In genomic region chr17:28645576-28645939, GRCh38 we compare ENCODE assay signal across 8 cellular contexts. TPM values are rescaled to one million over a fixed set of nuclear protein-coding genes. Genes with fewer than 3 reads are reported as not detected.
DNase-seq lines count a peak whose midpoint lies in the region; ATAC-seq, FAIRE-seq and TF ChIP-seq lines count a peak whose summit lies in the region.

No MANE protein-coding gene starts in this region.

- TF ChIP-seq RAD21 in H1 (IDR thresholded peaks at IDR 0.05 in 1 of 2, conservative IDR thresholded peaks at IDR 0.05 in 1 of 2; ENCODE audit: low read depth in 2 of 2, low read length in 2 of 2): no peak

- H3K14ac ChIP-seq in H1 (ENCODE audit: insufficient read length) (no peak overlapping the region), neuronal stem cell (ENCODE audit: low read length) (no peak overlapping the region)

- POLR2A ChIA-PET in CD4-positive, alpha-beta T cell (lab: Charles Lee): interaction anchor here (0.6 to 8.1 kb wide), 18 partner anchors 10 to 649 kb away, joined by 3 to 115 read pairs (median 6); partner anchors contain the start of genes ALDOC, IFT20, NEK8 and NUFIP2
- POLR2A ChIA-PET in H1 (lab: Charles Lee; ENCODE audit: partially characterized antibody): interaction anchor here (0.7 to 4.7 kb wide), 21 partner anchors 10 to 79 kb away, joined by 3 to 55 read pairs (median 6); partner anchors contain the start of genes ALDOC, PROCA1, RPL23A and SDF2

- H3K4me1 Mint-ChIP-seq in CD4-positive, alpha-beta T cell (ENCODE audit: low read depth): peaks cover 38% of the 10 kb centered on the region

- 71% methylated on average over 8 of the region's 8 CpGs; no CpG with 5 or more reads in 1 of the 2 experiments for WGBS in H1 (ENCODE audit: extremely low coverage in 1 of 2, insufficient coverage in 1 of 2, insufficient read length in 1 of 2, insufficient replicate concordance in 2 of 2, low coverage in 1 of 2, low lambda C conversion rate in 2 of 2, missing lambda C conversion rate in 1 of 2), 2 experiments
- no CpG with 5 or more reads among the region's 8 CpGs for WGBS in neuronal stem cell (ENCODE audit: extremely low coverage in 2 of 2, insufficient read length in 2 of 2, insufficient replicate concordance in 1 of 2), 2 donors

- H2BK120ac ChIP-seq in H1 (replicated peaks; ENCODE audit: low read depth, low read length) (no peak overlapping the region), neuronal stem cell (ENCODE audit: low read depth, low read length) (no peak overlapping the region)

- H3K79me2 ChIP-seq in H1 (ENCODE audit: control insufficient read depth in 1 of 2, insufficient read depth in 2 of 2, low read length in 2 of 2): peaks cover 3 to 27% of the 10 kb centered on the region in 2 experiments; a peak in 3 of 4 replicates

- peaks cover 0 to 7% of the 10 kb centered on the region in 2 experiments for H4K20me1 ChIP-seq in H1 (replicated peaks in 1 of 2; ENCODE audit: control insufficient read depth in 1 of 2, insufficient read depth in 2 of 2, low read length in 2 of 2)

- CTCF ChIA-PET in CD4-positive, alpha-beta T cell (lab: Charles Lee): interaction anchor here (0.9 to 3.7 kb wide), 7 partner anchors 16 to 478 kb away, joined by 3 to 27 read pairs (median 10); partner anchors contain the start of genes RPL23A, SDF2 and SUPT6H
- CTCF ChIA-PET in H1 (lab: Charles Lee; ENCODE audit: partially characterized antibody): interaction anchor here (0.9 to 7.9 kb wide), 9 partner anchors 10 to 70 kb away, joined by 3 to 54 read pairs (median 4); partner anchors contain the start of genes SDF2 and SUPT6H

- H3K18ac ChIP-seq in H1 (ENCODE audit: extremely low read depth, low read length) (no peak overlapping the region), neuronal stem cell (ENCODE audit: low read length) (no peak overlapping the region)

- intact Hi-C loops in CD4-positive, alpha-beta T cell (cut with DNase I, micrococcal nuclease): loop anchor here (2.0 to 10.0 kb wide), 7 partner anchors 47 to 472 kb away; partner anchors contain the start of genes PROCA1 (in 2 of the 2), IFT20 (in 1 of the 2), NEK8 (in 1 of the 2) and PHF12 (in 1 of the 2)

- peaks cover 78% of the 10 kb centered on the region for H3K36me3 Mint-ChIP-seq in CD4-positive, alpha-beta T cell (ENCODE audit: low read depth)

- no peak for TF ChIP-seq EP300 in H1 (IDR thresholded peaks at IDR 0.05; ENCODE audit: borderline replicate concordance in 1 of 2, low read depth in 2 of 2, low read length in 2 of 2)

- DNase-seq in CD4-positive, alpha-beta T cell: no peak
- no peak for DNase-seq in NT2/D1 (ENCODE audit: low read depth, low spot score)
- DNase-seq in H1 (ENCODE audit: low read depth in 1 of 2, low spot score in 2 of 2): no peak
- DNase-seq in neuronal stem cell (ENCODE audit: low spot score): no peak
- no peak for DNase-seq in NCI-H510A (lab: John Stamatoyannopoulos, UW)
- no peak for DNase-seq in NCI-H1048 (lab: John Stamatoyannopoulos, UW)

- H3K36me3 ChIP-seq in NT2/D1 (ENCODE audit: insufficient read depth, insufficient read length, low read length) (peaks cover 46% of the 10 kb centered on the region), H1 (ENCODE audit: control insufficient read depth in 2 of 4, insufficient read depth in 4 of 4, low read length in 3 of 4) (peaks cover 14 to 38% (median 35%) of the 10 kb centered on the region in 4 experiments), neuronal stem cell (replicated peaks in 1 of 2; ENCODE audit: control insufficient read depth in 2 of 2, insufficient read depth in 2 of 2, low read length in 2 of 2) (peaks cover 27 to 67% of the 10 kb centered on the region in 2 donors)

- no peak for FAIRE-seq in H1 (lab: Jason Lieb, UNC)

- H3K23ac ChIP-seq in H1 (ENCODE audit: insufficient read length) (no peak overlapping the region), neuronal stem cell (ENCODE audit: low read depth, low read length, poor library complexity) (no peak overlapping the region)

- ATAC-seq in CD4-positive, alpha-beta T cell (ENCODE audit: poor library complexity): no peak
- ATAC-seq in HG02870 (IDR thresholded peaks at IDR 0.05; ENCODE audit: unreplicated experiment): no peak
- no peak for ATAC-seq in GM21390 (IDR thresholded peaks at IDR 0.05; ENCODE audit: unreplicated experiment)

- H4K8ac ChIP-seq in H1 (ENCODE audit: extremely low read depth, insufficient read depth, low read length) (no peak overlapping the region), neuronal stem cell (ENCODE audit: low read depth, low read length) (no peak overlapping the region)

- H4K5ac ChIP-seq in H1 (ENCODE audit: insufficient read length, low read depth, low read length): peak overlapping the region; percentile 87

- H3K9ac ChIP-seq in NT2/D1 (ENCODE audit: insufficient read length, low read depth) (peak overlapping the region; percentile 86), H1 (replicated peaks in 1 of 4; ENCODE audit: extremely low read depth in 1 of 4, low read depth in 3 of 4, low read length in 3 of 4) (peak overlapping the region in 3 of 4 experiments; percentile 19 to 49 (median 45); a peak in 3 of 7 replicates), neuronal stem cell (ENCODE audit: low read depth, low read length, poor library complexity) (no peak overlapping the region)

- no peak overlapping the region for H2BK15ac ChIP-seq in H1 (ENCODE audit: low read length)
- H2BK15ac ChIP-seq in neuronal stem cell (ENCODE audit: low read length): no peak overlapping the region

- H3K27me3 ChIP-seq in CD4-positive, alpha-beta T cell (ENCODE audit: control insufficient read depth, insufficient read depth, low read length): no peaks in the 10 kb centered on the region
- no peaks in the 10 kb centered on the region for H3K27me3 ChIP-seq in NT2/D1 (ENCODE audit: insufficient read depth, insufficient read length)
- H3K27me3 ChIP-seq in H1 (replicated peaks in 1 of 4; ENCODE audit: control insufficient read depth in 3 of 4, extremely low read depth in 1 of 4, insufficient read depth in 3 of 4, low read length in 3 of 4): no peaks in the 10 kb centered on the region
- no peaks in the 10 kb centered on the region for H3K27me3 ChIP-seq in neuronal stem cell (ENCODE audit: control insufficient read depth in 3 of 3, insufficient read depth in 3 of 3, low read depth in 1 of 3, low read length in 3 of 3)

- H2BK5ac ChIP-seq in H1 (ENCODE audit: low read depth, low read length) (no peak overlapping the region; the same call in 1 of the 2 replicates), neuronal stem cell (ENCODE audit: low read length) (no peak overlapping the region)

- H3K27me3 Mint-ChIP-seq in CD4-positive, alpha-beta T cell: no peaks in the 10 kb centered on the region

- H2AFZ ChIP-seq in H1 (ENCODE audit: low read length): no peak overlapping the region
- H2AFZ ChIP-seq in neuronal stem cell (ENCODE audit: low read length): peak overlapping the region; percentile 97

- no peak overlapping the region for H2BK20ac ChIP-seq in H1 (ENCODE audit: low read length)

- H3K56ac ChIP-seq in H1 (replicated peaks; ENCODE audit: insufficient read length, low read depth, low read length): peak overlapping the region; percentile 82

- peak overlapping the region; percentile 65 for H3K4ac ChIP-seq in H1 (replicated peaks; ENCODE audit: insufficient read length, low read depth, low read length)
- no peak overlapping the region for H3K4ac ChIP-seq in neuronal stem cell (ENCODE audit: low read length)

- H3K23me2 ChIP-seq in H1 (ENCODE audit: low read depth, low read length): peaks cover 5% of the 10 kb centered on the region; the same call in 1 of the 2 replicates

- peak overlapping the region; percentile 96 for H3K27ac Mint-ChIP-seq in CD4-positive, alpha-beta T cell

- H2AK5ac ChIP-seq in H1 (ENCODE audit: low read depth, low read length): no peak overlapping the region
- H2AK5ac ChIP-seq in neuronal stem cell (ENCODE audit: low read depth, low read length): no peak overlapping the region

- H3K4me1 ChIP-seq in NT2/D1 (ENCODE audit: insufficient read depth, insufficient read length) (no peaks in the 10 kb centered on the region), H1 (replicated peaks in 1 of 4; ENCODE audit: control insufficient read depth in 3 of 4, insufficient read depth in 4 of 4, low read length in 3 of 4) (0 out of 7 replicates have a peak, but pooled peaks cover 0 to 2% (median under 1%) of the 10 kb centered on the region in 4 experiments), neuronal stem cell (ENCODE audit: control insufficient read depth in 2 of 2, insufficient read depth in 1 of 2, low read depth in 1 of 2, low read length in 2 of 2) (peaks cover 2 to 5% of the 10 kb centered on the region in 2 donors)

- TF ChIP-seq POLR2A in H1 (IDR thresholded peaks at IDR 0.05; ENCODE audit: control extremely low read depth in 1 of 2, low read depth in 2 of 2, low read length in 2 of 2): no peak

- H3K4me3 ChIP-seq in NT2/D1 (ENCODE audit: insufficient read length, low read depth) (peak overlapping the region; percentile 75), H1 (ENCODE audit: extremely low read depth in 1 of 4, insufficient read depth in 2 of 4, low read depth in 3 of 4, low read length in 4 of 4) (peak overlapping the region; percentile 74 to 97 (median 88)), neuronal stem cell (ENCODE audit: low read length in 2 of 2) (peak overlapping the region; percentile 89 to 94)

- no peak overlapping the region for H4K91ac ChIP-seq in H1 (replicated peaks; ENCODE audit: insufficient read length, low read length)
- H4K91ac ChIP-seq in neuronal stem cell (ENCODE audit: low read depth, low read length, poor library complexity): no peak overlapping the region

- H2BK12ac ChIP-seq in H1 (ENCODE audit: low read depth, low read length): no peak overlapping the region
- H2BK12ac ChIP-seq in neuronal stem cell (ENCODE audit: low read length): no peak overlapping the region

- H3K9me3 ChIP-seq in CD4-positive, alpha-beta T cell (ENCODE audit: control insufficient read depth, low read length): no peaks in the 10 kb centered on the region
- H3K9me3 ChIP-seq in NT2/D1 (ENCODE audit: insufficient read depth, low read length): no peaks in the 10 kb centered on the region
- no peaks in the 10 kb centered on the region for H3K9me3 ChIP-seq in H1 (ENCODE audit: insufficient read depth in 2 of 2, low read depth in 1 of 2, low read length in 1 of 2)
- no peaks in the 10 kb centered on the region for H3K9me3 ChIP-seq in neuronal stem cell (replicated peaks in 1 of 2; ENCODE audit: control insufficient read depth in 2 of 2, insufficient read depth in 1 of 2, low read depth in 1 of 2, low read length in 2 of 2)

- peak overlapping the region; percentile 93 for H3K4me3 Mint-ChIP-seq in CD4-positive, alpha-beta T cell

- H3K4me2 ChIP-seq in H1 (ENCODE audit: insufficient read depth in 1 of 2, low read depth in 2 of 2, low read length in 2 of 2) (peak overlapping the region; percentile 69 to 89), neuronal stem cell (ENCODE audit: insufficient read depth, low read length, poor library complexity, severe bottlenecking) (peak overlapping the region; percentile 81)

- H3K79me1 ChIP-seq in H1 (ENCODE audit: low read depth, low read length): peaks cover 4% of the 10 kb centered on the region
- no peaks in the 10 kb centered on the region for H3K79me1 ChIP-seq in neuronal stem cell (ENCODE audit: low read depth, low read length)

- TF ChIP-seq CTCF in CD4-positive, alpha-beta T cell (IDR thresholded peaks at IDR 0.05): no peak
- TF ChIP-seq CTCF in H1 (IDR thresholded peaks at IDR 0.05; ENCODE audit: control extremely low read depth in 1 of 3, insufficient read depth in 1 of 3, low read depth in 1 of 3, low read length in 3 of 3): no peak

- H3K9me3 Mint-ChIP-seq in CD4-positive, alpha-beta T cell: no peaks in the 10 kb centered on the region

- H3K27ac ChIP-seq in CD4-positive, alpha-beta T cell (ENCODE audit: low read depth, low read length): peak overlapping the region; percentile 76
- peak overlapping the region; percentile 50; the same call in 1 of the 2 replicates for H3K27ac ChIP-seq in H1 (ENCODE audit: low read depth, low read length)
- peak overlapping the region; percentile 52 for H3K27ac ChIP-seq in neuronal stem cell (replicated peaks; ENCODE audit: low read length)

RNA-seq across cellular contexts. Expression of gene BLTP2, which starts 0.6 kb away (rescaled TPM):
- total RNA-seq in CD4-positive, alpha-beta T cell: 100 to 1,000 TPM; 120 to 124 TPM
- 123 and 140 TPM in 2 replicates for total RNA-seq in H1 (2021; fragmentation: NEBNext Ultra II Directional; extraction: Animal tissue kit (Norgen Biotek cat#: 25700))
- 80.9 and 94.9 TPM in 2 replicates for polyA plus RNA-seq in H1 (2011; rRNA removed)
- polyA plus RNA-seq in H1 (2011; cell fraction: cytosol; rRNA removed): 60.9 TPM
- 238 TPM for polyA plus RNA-seq in H1 (2011; cell fraction: nucleus; rRNA removed)
- polyA plus RNA-seq in H1 (2012, experiment 1 of 2): 58.2 to 70.9 TPM (median 65.2 TPM) in 4 replicates
- 22.0 TPM for polyA plus RNA-seq in H1 (2012, experiment 2 of 2)
- polyA plus RNA-seq in H1 (2013, experiment 1 of 2): 80.0 TPM
- polyA plus RNA-seq in H1 (2013, experiment 2 of 2): 84.5 TPM
- 505 and 614 TPM in 2 replicates for polyA minus RNA-seq in H1 (2011; rRNA and poly(A)+ RNA removed)
- 114 TPM for polyA minus RNA-seq in H1 (2011; cell fraction: cytosol; rRNA and poly(A)+ RNA removed)
- polyA minus RNA-seq in H1 (2011; cell fraction: nucleus; rRNA and poly(A)+ RNA removed): 209 TPM
- 54.2 TPM for polyA plus RNA-seq in neuronal stem cell (2013, experiment 1 of 2)
- 55.4 TPM for polyA plus RNA-seq in neuronal stem cell (2013, experiment 2 of 2)

RNA-seq across cellular contexts. Expression of gene SDF2, which starts 16.1 kb away (rescaled TPM):
- total RNA-seq in CD4-positive, alpha-beta T cell: 10 to 100 TPM; 30.3 to 32.0 TPM
- total RNA-seq in H1 (2021; fragmentation: NEBNext Ultra II Directional; extraction: Animal tissue kit (Norgen Biotek cat#: 25700)): 43.6 and 44.8 TPM in 2 replicates
- 48.0 and 65.4 TPM in 2 replicates for polyA plus RNA-seq in H1 (2011; rRNA removed)
- polyA plus RNA-seq in H1 (2011; cell fraction: cytosol; rRNA removed): 52.8 TPM
- 39.2 TPM for polyA plus RNA-seq in H1 (2011; cell fraction: nucleus; rRNA removed)
- polyA plus RNA-seq in H1 (2012, experiment 1 of 2): 43.9 to 59.7 TPM (median 53.4 TPM) in 4 replicates
- polyA plus RNA-seq in H1 (2012, experiment 2 of 2): 37.0 TPM
- 67.2 TPM for polyA plus RNA-seq in H1 (2013, experiment 1 of 2)
- 85.5 TPM for polyA plus RNA-seq in H1 (2013, experiment 2 of 2)
- 46.0 and 54.2 TPM in 2 replicates for polyA minus RNA-seq in H1 (2011; rRNA and poly(A)+ RNA removed)
- 28.8 TPM for polyA minus RNA-seq in H1 (2011; cell fraction: cytosol; rRNA and poly(A)+ RNA removed)
- 18.6 TPM for polyA minus RNA-seq in H1 (2011; cell fraction: nucleus; rRNA and poly(A)+ RNA removed)
- polyA plus RNA-seq in neuronal stem cell (2013, experiment 1 of 2): 45.0 TPM
- polyA plus RNA-seq in neuronal stem cell (2013, experiment 2 of 2): 46.4 TPM

RNA-seq across cellular contexts. Expression of gene SUPT6H, which starts 16.4 kb away (rescaled TPM):
- 100 to 1,000 TPM; 149 to 151 TPM for total RNA-seq in CD4-positive, alpha-beta T cell
- 59.9 and 62.4 TPM in 2 replicates for total RNA-seq in H1 (2021; fragmentation: NEBNext Ultra II Directional; extraction: Animal tissue kit (Norgen Biotek cat#: 25700))
- polyA plus RNA-seq in H1 (2011; rRNA removed): 32.0 and 35.7 TPM in 2 replicates
- polyA plus RNA-seq in H1 (2011; cell fraction: cytosol; rRNA removed): 24.8 TPM
- 67.9 TPM for polyA plus RNA-seq in H1 (2011; cell fraction: nucleus; rRNA removed)
- polyA plus RNA-seq in H1 (2012, experiment 1 of 2): 52.2 to 60.3 TPM (median 54.7 TPM) in 4 replicates
- polyA plus RNA-seq in H1 (2012, experiment 2 of 2): 8.2 TPM
- polyA plus RNA-seq in H1 (2013, experiment 1 of 2): 30.1 TPM
- polyA plus RNA-seq in H1 (2013, experiment 2 of 2): 28.4 TPM
- 79.8 and 81.2 TPM in 2 replicates for polyA minus RNA-seq in H1 (2011; rRNA and poly(A)+ RNA removed)
- polyA minus RNA-seq in H1 (2011; cell fraction: cytosol; rRNA and poly(A)+ RNA removed): 38.5 TPM
- 68.2 TPM for polyA minus RNA-seq in H1 (2011; cell fraction: nucleus; rRNA and poly(A)+ RNA removed)
- polyA plus RNA-seq in neuronal stem cell (2013, experiment 1 of 2): 20.8 TPM
- 20.2 TPM for polyA plus RNA-seq in neuronal stem cell (2013, experiment 2 of 2)

RNA-seq across cellular contexts. Expression of gene RSKR, which starts 31.6 kb away (rescaled TPM):
- total RNA-seq in CD4-positive, alpha-beta T cell: 10 to 100 TPM; 13.7 to 14.8 TPM
- 21.1 and 24.1 TPM in 2 replicates for total RNA-seq in H1 (2021; fragmentation: NEBNext Ultra II Directional; extraction: Animal tissue kit (Norgen Biotek cat#: 25700))
- polyA plus RNA-seq in H1 (2011; rRNA removed): 26.9 and 28.5 TPM in 2 replicates
- 31.6 TPM for polyA plus RNA-seq in H1 (2011; cell fraction: cytosol; rRNA removed)
- 113 TPM for polyA plus RNA-seq in H1 (2011; cell fraction: nucleus; rRNA removed)
- 18.2 to 29.4 TPM (median 27.1 TPM) in 4 replicates for polyA plus RNA-seq in H1 (2012, experiment 1 of 2)
- polyA plus RNA-seq in H1 (2012, experiment 2 of 2): 5.9 TPM
- 13.8 TPM for polyA plus RNA-seq in H1 (2013, experiment 1 of 2)
- polyA plus RNA-seq in H1 (2013, experiment 2 of 2): 12.0 TPM
- polyA minus RNA-seq in H1 (2011; rRNA and poly(A)+ RNA removed): 44.9 and 49.5 TPM in 2 replicates
- polyA minus RNA-seq in H1 (2011; cell fraction: cytosol; rRNA and poly(A)+ RNA removed): 15.3 TPM
- polyA minus RNA-seq in H1 (2011; cell fraction: nucleus; rRNA and poly(A)+ RNA removed): 50.1 TPM
- 11.9 TPM for polyA plus RNA-seq in neuronal stem cell (2013, experiment 1 of 2)
- 12.1 TPM for polyA plus RNA-seq in neuronal stem cell (2013, experiment 2 of 2)

RNA-seq across cellular contexts. Expression of gene SPAG5, which starts 46.7 kb away (rescaled TPM):
- total RNA-seq in CD4-positive, alpha-beta T cell: 10 to 100 TPM; 15.4 to 17.0 TPM
- 115 and 129 TPM in 2 replicates for total RNA-seq in H1 (2021; fragmentation: NEBNext Ultra II Directional; extraction: Animal tissue kit (Norgen Biotek cat#: 25700))
- 51.7 and 57.1 TPM in 2 replicates for polyA plus RNA-seq in H1 (2011; rRNA removed)
- 97.1 TPM for polyA plus RNA-seq in H1 (2011; cell fraction: cytosol; rRNA removed)
- 268 TPM for polyA plus RNA-seq in H1 (2011; cell fraction: nucleus; rRNA removed)
- 89.7 to 103 TPM (median 99.9 TPM) in 4 replicates for polyA plus RNA-seq in H1 (2012, experiment 1 of 2)
- polyA plus RNA-seq in H1 (2012, experiment 2 of 2): 15.4 TPM
- 84.1 TPM for polyA plus RNA-seq in H1 (2013, experiment 1 of 2)
- polyA plus RNA-seq in H1 (2013, experiment 2 of 2): 79.4 TPM
- 119 and 123 TPM in 2 replicates for polyA minus RNA-seq in H1 (2011; rRNA and poly(A)+ RNA removed)
- 80.6 TPM for polyA minus RNA-seq in H1 (2011; cell fraction: cytosol; rRNA and poly(A)+ RNA removed)
- polyA minus RNA-seq in H1 (2011; cell fraction: nucleus; rRNA and poly(A)+ RNA removed): 169 TPM
- polyA plus RNA-seq in neuronal stem cell (2013, experiment 1 of 2): 105 TPM
- polyA plus RNA-seq in neuronal stem cell (2013, experiment 2 of 2): 103 TPM
